Comparison of ENCODE assay signal across 9 cellular contexts in genomic region chr4:85842540-85842939, GRCh38.
DNase-seq lines count a peak whose midpoint lies in the region; ATAC-seq and TF ChIP-seq lines count a peak whose summit lies in the region.
"Had no signal": no experiment of that assay in that cellular context is flagged by ENCODE, and none has a peak within 500 bp of the region (broad histone marks: within the 10 kb centered on the region; RNA-seq: fewer than 3 reads in every experiment).

No MANE protein-coding gene starts in this region.

- no peaks in the 10 kb centered on the region for H3K9me3 ChIP-seq in testis
- H3K9me3 ChIP-seq: BLaER1 had no signal

- no peak overlapping the region for H3K27ac ChIP-seq in testis
- H3K27ac ChIP-seq: BLaER1 had no signal

- no peak for TF ChIP-seq POLR2A in testis (IDR thresholded peaks at IDR 0.05)

- ATAC-seq in GM19328 (IDR thresholded peaks at IDR 0.05; ENCODE audit: unreplicated experiment), result no peak

- no peaks in the 10 kb centered on the region for H3K4me1 ChIP-seq in testis

- H3K27me3 ChIP-seq in testis, result no peaks in the 10 kb centered on the region
- H3K27me3 ChIP-seq: BLaER1 had no signal

- intact Hi-C loops in testis (cut with DNase I; ENCODE audit: low total_unique reads), result no loop called here

- WGBS in testis, 2 donors, result 69 to 80% methylated on average over 7 of the region's 7 CpGs

- DNase-seq in AG10803 (ENCODE audit: low read depth) (peak; percentile 57), MV-4-11 (lab: John Stamatoyannopoulos, UW) (peak; percentile 87), astrocyte of the hippocampus (ENCODE audit: low read depth, low spot score) (peak; percentile 82), midbrain (lab: John Stamatoyannopoulos, UW) (peak; percentile 76), cortex of kidney (lab: John Stamatoyannopoulos, UW) (no peak), cerebellar cortex (ENCODE audit: low spot score) (no peak), testis (no peak)

- no peaks in the 10 kb centered on the region for H3K36me3 ChIP-seq in testis (ENCODE audit: low read depth, missing control alignments)
- H3K36me3 ChIP-seq: BLaER1 had no signal

- H3K4me3 ChIP-seq in AG10803 (ENCODE audit: low read length), result no peak overlapping the region
- H3K4me3 ChIP-seq in testis, result no peak overlapping the region
- H3K4me3 ChIP-seq: BLaER1 had no signal

- TF ChIP-seq CTCF in AG10803 (conservative IDR thresholded peaks at IDR 0.05; ENCODE audit: low read length), result no peak
- TF ChIP-seq CTCF in testis (IDR thresholded peaks at IDR 0.05), result no peak

Comparison
In these comparisons a context has a peak if more than half of its experiments do, and no peak if none do; other contexts are left out.
1. DNase-seq: peak in AG10803 (single experiment), MV-4-11 (single experiment), astrocyte of the hippocampus (single experiment) and midbrain (single experiment); none in cortex of kidney (single experiment), cerebellar cortex (single experiment) and testis (single experiment).